Comparison of ENCODE assay signal across 8 cellular contexts in genomic region chrX:56800801-56801200, GRCh38.
DNase-seq lines count a peak whose midpoint lies in the region; ATAC-seq and TF ChIP-seq lines count a peak whose summit lies in the region.

No MANE protein-coding gene starts in this region.

- peak; percentile 20 for TF ChIP-seq POLR2A in GM19099 (IDR thresholded peaks at IDR 0.05; ENCODE audit: extremely low read depth, insufficient read length, low read depth)

- no peaks in the 10 kb centered on the region for H3K27me3 ChIP-seq in lower lobe of right lung (ENCODE audit: low read depth)

- intact Hi-C loops in posterior vena cava (cut with DNase I): loop anchor here in 1 of 2 donors (10.0 kb wide), 1 partner anchor 174 kb away; no protein-coding TSS in a partner anchor
- intact Hi-C loops in lower lobe of right lung (cut with DNase I): no loop called here

- no peaks in the 10 kb centered on the region for H3K9me3 ChIP-seq in lower lobe of right lung

- peak; percentile 41 for DNase-seq in activated CD8-positive, alpha-beta memory T cell treated with anti-CD3 and anti-CD28 coated beads, Interleukin-2, amount 50 U/mL, for 4 hours
- DNase-seq in posterior vena cava (ENCODE audit: low spot score) (peak; percentile 35), lower lobe of right lung (no peak), Ammon's horn (ENCODE audit: low spot score) (no peak), kidney tubule cell (ENCODE audit: low spot score) (no peak)

- peaks cover 7% of the 10 kb centered on the region for H3K4me1 ChIP-seq in lower lobe of right lung

- TF ChIP-seq CTCF in lower lobe of right lung (IDR thresholded peaks at IDR 0.05): no peak

- ATAC-seq in HG03103 (IDR thresholded peaks at IDR 0.05; ENCODE audit: low read depth, unreplicated experiment): peak; percentile 91
- no peak for ATAC-seq in lower lobe of right lung
- ATAC-seq in GM21528 (IDR thresholded peaks at IDR 0.05; ENCODE audit: low FRiP score, unreplicated experiment): no peak

- H3K4me3 ChIP-seq in lower lobe of right lung: no peak overlapping the region

- H3K27ac ChIP-seq in lower lobe of right lung: no peak overlapping the region

- no peaks in the 10 kb centered on the region for H3K36me3 ChIP-seq in lower lobe of right lung

Comparison
In these comparisons a context has a peak if more than half of its experiments do, and no peak if none do; other contexts are left out.
1. DNase-seq: peak in activated CD8-positive, alpha-beta memory T cell treated with anti-CD3 and anti-CD28 coated beads, Interleukin-2, amount 50 U/mL, for 4 hours (single experiment) and posterior vena cava (single experiment); none in lower lobe of right lung (single experiment), Ammon's horn (single experiment) and kidney tubule cell (single experiment).